3 cellular contexts compared by ENCODE assay signal in the genomic region with DNA sequence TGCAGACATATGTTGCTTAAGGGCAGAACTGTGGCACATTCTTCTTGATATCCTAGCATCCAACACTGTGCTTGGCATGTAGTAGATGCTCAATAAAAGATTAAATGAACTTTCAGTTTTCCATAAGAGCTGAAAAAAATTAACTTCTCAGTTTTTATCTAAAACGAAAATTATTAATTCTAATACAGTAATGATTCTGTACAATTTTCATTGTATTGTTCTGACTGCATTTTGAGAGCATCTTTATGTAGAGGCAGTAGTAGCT.
A peak's percentile ranks its signal among the peaks of the same experiment; 100 is the strongest.
TF ChIP-seq lines count a peak whose summit lies in the region.

No MANE protein-coding gene starts in this region.

TF ChIP-seq in HepG2, 621 proteins besides CTCF, POLR2A, EP300 and RAD21:
- TF ChIP-seq CREB1 (IDR thresholded peaks at IDR 0.05) (no peak), CREB1 (CRISPR knock-in tag; IDR thresholded peaks at IDR 0.05) (peak; percentile 19; the same call in 1 of the 2 replicates), ZNF598 (CRISPR knock-in tag; IDR thresholded peaks at IDR 0.05; ENCODE audit: borderline replicate concordance) (no peak)
TF ChIP-seq in HepG2: peak in this region for 1.

TF ChIP-seq in GM23338, 12 proteins besides CTCF, POLR2A, EP300 and RAD21 (continues in another document):
- no peak for TF ChIP-seq ZNF114 (CRISPR knock-in tag; IDR thresholded peaks at IDR 0.05)
- TF ChIP-seq ZNF331 (CRISPR knock-in tag; IDR thresholded peaks at IDR 0.05; ENCODE audit: low read depth), result no peak
- TF ChIP-seq STAT1 (IDR thresholded peaks at IDR 0.05; ENCODE audit: unreplicated experiment), result no peak
- TF ChIP-seq, protein P1, sequence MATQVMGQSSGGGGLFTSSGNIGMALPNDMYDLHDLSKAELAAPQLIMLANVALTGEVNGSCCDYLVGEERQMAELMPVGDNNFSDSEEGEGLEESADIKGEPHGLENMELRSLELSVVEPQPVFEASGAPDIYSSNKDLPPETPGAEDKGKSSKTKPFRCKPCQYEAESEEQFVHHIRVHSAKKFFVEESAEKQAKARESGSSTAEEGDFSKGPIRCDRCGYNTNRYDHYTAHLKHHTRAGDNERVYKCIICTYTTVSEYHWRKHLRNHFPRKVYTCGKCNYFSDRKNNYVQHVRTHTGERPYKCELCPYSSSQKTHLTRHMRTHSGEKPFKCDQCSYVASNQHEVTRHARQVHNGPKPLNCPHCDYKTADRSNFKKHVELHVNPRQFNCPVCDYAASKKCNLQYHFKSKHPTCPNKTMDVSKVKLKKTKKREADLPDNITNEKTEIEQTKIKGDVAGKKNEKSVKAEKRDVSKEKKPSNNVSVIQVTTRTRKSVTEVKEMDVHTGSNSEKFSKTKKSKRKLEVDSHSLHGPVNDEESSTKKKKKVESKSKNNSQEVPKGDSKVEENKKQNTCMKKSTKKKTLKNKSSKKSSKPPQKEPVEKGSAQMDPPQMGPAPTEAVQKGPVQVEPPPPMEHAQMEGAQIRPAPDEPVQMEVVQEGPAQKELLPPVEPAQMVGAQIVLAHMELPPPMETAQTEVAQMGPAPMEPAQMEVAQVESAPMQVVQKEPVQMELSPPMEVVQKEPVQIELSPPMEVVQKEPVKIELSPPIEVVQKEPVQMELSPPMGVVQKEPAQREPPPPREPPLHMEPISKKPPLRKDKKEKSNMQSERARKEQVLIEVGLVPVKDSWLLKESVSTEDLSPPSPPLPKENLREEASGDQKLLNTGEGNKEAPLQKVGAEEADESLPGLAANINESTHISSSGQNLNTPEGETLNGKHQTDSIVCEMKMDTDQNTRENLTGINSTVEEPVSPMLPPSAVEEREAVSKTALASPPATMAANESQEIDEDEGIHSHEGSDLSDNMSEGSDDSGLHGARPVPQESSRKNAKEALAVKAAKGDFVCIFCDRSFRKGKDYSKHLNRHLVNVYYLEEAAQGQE (IDR thresholded peaks at IDR 0.05; ENCODE audit: unreplicated experiment), result no peak
- no peak for TF ChIP-seq EZH2phosphoT487 (IDR thresholded peaks at IDR 0.05; ENCODE audit: unreplicated experiment)
- no peak for TF ChIP-seq POLR2AphosphoS5 (IDR thresholded peaks at IDR 0.05; ENCODE audit: low read depth)
- TF ChIP-seq NANOG (IDR thresholded peaks at IDR 0.05; ENCODE audit: borderline replicate concordance), result no peak
- TF ChIP-seq, protein P2, sequence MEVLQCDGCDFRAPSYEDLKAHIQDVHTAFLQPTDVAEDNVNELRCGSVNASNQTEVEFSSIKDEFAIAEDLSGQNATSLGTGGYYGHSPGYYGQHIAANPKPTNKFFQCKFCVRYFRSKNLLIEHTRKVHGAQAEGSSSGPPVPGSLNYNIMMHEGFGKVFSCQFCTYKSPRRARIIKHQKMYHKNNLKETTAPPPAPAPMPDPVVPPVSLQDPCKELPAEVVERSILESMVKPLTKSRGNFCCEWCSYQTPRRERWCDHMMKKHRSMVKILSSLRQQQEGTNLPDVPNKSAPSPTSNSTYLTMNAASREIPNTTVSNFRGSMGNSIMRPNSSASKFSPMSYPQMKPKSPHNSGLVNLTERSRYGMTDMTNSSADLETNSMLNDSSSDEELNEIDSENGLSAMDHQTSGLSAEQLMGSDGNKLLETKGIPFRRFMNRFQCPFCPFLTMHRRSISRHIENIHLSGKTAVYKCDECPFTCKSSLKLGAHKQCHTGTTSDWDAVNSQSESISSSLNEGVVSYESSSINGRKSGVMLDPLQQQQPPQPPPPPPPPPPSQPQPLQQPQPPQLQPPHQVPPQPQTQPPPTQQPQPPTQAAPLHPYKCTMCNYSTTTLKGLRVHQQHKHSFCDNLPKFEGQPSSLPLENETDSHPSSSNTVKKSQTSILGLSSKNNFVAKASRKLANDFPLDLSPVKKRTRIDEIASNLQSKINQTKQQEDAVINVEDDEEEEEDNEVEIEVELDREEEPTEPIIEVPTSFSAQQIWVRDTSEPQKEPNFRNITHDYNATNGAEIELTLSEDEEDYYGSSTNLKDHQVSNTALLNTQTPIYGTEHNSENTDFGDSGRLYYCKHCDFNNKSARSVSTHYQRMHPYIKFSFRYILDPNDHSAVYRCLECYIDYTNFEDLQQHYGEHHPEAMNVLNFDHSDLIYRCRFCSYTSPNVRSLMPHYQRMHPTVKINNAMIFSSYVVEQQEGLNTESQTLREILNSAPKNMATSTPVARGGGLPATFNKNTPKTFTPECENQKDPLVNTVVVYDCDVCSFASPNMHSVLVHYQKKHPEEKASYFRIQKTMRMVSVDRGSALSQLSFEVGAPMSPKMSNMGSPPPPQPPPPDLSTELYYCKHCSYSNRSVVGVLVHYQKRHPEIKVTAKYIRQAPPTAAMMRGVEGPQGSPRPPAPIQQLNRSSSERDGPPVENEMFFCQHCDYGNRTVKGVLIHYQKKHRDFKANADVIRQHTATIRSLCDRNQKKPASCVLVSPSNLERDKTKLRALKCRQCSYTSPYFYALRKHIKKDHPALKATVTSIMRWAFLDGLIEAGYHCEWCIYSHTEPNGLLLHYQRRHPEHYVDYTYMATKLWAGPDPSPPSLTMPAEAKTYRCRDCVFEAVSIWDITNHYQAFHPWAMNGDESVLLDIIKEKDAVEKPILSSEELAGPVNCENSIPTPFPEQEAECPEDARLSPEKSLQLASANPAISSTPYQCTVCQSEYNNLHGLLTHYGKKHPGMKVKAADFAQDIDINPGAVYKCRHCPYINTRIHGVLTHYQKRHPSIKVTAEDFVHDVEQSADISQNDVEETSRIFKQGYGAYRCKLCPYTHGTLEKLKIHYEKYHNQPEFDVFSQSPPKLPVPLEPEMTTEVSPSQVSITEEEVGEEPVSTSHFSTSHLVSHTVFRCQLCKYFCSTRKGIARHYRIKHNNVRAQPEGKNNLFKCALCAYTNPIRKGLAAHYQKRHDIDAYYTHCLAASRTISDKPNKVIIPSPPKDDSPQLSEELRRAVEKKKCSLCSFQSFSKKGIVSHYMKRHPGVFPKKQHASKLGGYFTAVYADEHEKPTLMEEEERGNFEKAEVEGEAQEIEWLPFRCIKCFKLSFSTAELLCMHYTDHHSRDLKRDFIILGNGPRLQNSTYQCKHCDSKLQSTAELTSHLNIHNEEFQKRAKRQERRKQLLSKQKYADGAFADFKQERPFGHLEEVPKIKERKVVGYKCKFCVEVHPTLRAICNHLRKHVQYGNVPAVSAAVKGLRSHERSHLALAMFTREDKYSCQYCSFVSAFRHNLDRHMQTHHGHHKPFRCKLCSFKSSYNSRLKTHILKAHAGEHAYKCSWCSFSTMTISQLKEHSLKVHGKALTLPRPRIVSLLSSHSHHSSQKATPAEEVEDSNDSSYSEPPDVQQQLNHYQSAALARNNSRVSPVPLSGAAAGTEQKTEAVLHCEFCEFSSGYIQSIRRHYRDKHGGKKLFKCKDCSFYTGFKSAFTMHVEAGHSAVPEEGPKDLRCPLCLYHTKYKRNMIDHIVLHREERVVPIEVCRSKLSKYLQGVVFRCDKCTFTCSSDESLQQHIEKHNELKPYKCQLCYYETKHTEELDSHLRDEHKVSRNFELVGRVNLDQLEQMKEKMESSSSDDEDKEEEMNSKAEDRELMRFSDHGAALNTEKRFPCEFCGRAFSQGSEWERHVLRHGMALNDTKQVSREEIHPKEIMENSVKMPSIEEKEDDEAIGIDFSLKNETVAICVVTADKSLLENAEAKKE (CRISPR knock-in tag; IDR thresholded peaks at IDR 0.05), result no peak
- TF ChIP-seq, protein P3, sequence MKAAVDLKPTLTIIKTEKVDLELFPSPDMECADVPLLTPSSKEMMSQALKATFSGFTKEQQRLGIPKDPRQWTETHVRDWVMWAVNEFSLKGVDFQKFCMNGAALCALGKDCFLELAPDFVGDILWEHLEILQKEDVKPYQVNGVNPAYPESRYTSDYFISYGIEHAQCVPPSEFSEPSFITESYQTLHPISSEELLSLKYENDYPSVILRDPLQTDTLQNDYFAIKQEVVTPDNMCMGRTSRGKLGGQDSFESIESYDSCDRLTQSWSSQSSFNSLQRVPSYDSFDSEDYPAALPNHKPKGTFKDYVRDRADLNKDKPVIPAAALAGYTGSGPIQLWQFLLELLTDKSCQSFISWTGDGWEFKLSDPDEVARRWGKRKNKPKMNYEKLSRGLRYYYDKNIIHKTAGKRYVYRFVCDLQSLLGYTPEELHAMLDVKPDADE (IDR thresholded peaks at IDR 0.05), result no peak
- no peak for TF ChIP-seq JUNB (IDR thresholded peaks at IDR 0.05; ENCODE audit: unreplicated experiment)

TF ChIP-seq in HEK293, 187 proteins besides CTCF, POLR2A, EP300 and RAD21:
- TF ChIP-seq ZNF274 (IDR thresholded peaks at IDR 0.05; ENCODE audit: low read length) (no peak), ZNF274 (tag by site-specific recombination; IDR thresholded peaks at IDR 0.05; ENCODE audit: borderline replicate concordance) (no peak), ZNF664 (tag by site-specific recombination; IDR thresholded peaks at IDR 0.05) (peak; percentile 93)
